1 cellular context compared by ENCODE assay signal in the genomic region with DNA sequence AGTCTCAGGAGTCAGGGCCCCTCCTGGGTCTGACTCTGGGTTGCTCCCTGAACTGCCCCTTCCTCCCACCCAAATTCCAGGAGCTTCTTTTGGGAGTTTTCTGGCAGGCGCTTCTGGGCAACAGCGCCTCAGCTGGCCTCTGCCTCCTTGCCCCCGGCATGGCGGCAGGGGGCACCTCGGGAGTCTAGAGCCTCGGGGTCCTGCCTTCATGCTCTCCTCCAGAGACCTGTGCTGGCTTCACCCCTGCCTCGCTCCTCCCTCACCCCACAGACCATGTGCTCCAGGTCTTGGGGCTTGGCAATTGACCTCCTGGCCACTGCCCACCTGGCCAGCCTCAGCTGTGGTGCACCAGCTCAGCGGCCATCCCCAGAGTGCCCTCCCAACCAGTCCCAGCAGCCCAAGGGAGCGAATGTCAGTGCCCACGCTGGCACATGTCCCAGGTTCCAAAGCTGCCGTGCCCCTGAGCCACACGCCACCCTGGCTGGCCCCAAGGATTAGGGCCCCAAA.
TF ChIP-seq lines count a peak whose summit lies in the region.

No MANE protein-coding gene starts in this region.

TF ChIP-seq in HepG2, 621 proteins besides CTCF, POLR2A, EP300 and RAD21 (continued from another document):
- TF ChIP-seq, protein P1, sequence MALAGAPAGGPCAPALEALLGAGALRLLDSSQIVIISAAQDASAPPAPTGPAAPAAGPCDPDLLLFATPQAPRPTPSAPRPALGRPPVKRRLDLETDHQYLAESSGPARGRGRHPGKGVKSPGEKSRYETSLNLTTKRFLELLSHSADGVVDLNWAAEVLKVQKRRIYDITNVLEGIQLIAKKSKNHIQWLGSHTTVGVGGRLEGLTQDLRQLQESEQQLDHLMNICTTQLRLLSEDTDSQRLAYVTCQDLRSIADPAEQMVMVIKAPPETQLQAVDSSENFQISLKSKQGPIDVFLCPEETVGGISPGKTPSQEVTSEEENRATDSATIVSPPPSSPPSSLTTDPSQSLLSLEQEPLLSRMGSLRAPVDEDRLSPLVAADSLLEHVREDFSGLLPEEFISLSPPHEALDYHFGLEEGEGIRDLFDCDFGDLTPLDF (CRISPR knock-in tag; IDR thresholded peaks at IDR 0.05) = no peak
- TF ChIP-seq SALL1 (CRISPR knock-in tag; IDR thresholded peaks at IDR 0.05) (peak; percentile 6; the same call in 1 of the 2 replicates), HNRNPLL (IDR thresholded peaks at IDR 0.05; ENCODE audit: low read depth, low read length, poor library complexity, severe bottlenecking) (peak; percentile 16), DNMT1 (CRISPR knock-in tag; IDR thresholded peaks at IDR 0.05) (no peak), GABPB1 (CRISPR knock-in tag; IDR thresholded peaks at IDR 0.05) (peak; percentile 13; the same call in 1 of the 2 replicates), FOXC1 (CRISPR knock-in tag; IDR thresholded peaks at IDR 0.05; ENCODE audit: borderline replicate concordance) (0 out of 2 replicates have a peak, but pooled peaks have one; percentile 31), RBM22 (optimal IDR thresholded peaks at IDR 0.05; ENCODE audit: low read length) (peak; percentile 10), CAMTA2 (CRISPR knock-in tag; IDR thresholded peaks at IDR 0.05; ENCODE audit: borderline replicate concordance) (no peak), AGO2 (optimal IDR thresholded peaks at IDR 0.05; ENCODE audit: low read depth, low read length) (peak; percentile 83), ZFP1 (CRISPR knock-in tag; IDR thresholded peaks at IDR 0.05) (no peak)
- TF ChIP-seq, protein P2, sequence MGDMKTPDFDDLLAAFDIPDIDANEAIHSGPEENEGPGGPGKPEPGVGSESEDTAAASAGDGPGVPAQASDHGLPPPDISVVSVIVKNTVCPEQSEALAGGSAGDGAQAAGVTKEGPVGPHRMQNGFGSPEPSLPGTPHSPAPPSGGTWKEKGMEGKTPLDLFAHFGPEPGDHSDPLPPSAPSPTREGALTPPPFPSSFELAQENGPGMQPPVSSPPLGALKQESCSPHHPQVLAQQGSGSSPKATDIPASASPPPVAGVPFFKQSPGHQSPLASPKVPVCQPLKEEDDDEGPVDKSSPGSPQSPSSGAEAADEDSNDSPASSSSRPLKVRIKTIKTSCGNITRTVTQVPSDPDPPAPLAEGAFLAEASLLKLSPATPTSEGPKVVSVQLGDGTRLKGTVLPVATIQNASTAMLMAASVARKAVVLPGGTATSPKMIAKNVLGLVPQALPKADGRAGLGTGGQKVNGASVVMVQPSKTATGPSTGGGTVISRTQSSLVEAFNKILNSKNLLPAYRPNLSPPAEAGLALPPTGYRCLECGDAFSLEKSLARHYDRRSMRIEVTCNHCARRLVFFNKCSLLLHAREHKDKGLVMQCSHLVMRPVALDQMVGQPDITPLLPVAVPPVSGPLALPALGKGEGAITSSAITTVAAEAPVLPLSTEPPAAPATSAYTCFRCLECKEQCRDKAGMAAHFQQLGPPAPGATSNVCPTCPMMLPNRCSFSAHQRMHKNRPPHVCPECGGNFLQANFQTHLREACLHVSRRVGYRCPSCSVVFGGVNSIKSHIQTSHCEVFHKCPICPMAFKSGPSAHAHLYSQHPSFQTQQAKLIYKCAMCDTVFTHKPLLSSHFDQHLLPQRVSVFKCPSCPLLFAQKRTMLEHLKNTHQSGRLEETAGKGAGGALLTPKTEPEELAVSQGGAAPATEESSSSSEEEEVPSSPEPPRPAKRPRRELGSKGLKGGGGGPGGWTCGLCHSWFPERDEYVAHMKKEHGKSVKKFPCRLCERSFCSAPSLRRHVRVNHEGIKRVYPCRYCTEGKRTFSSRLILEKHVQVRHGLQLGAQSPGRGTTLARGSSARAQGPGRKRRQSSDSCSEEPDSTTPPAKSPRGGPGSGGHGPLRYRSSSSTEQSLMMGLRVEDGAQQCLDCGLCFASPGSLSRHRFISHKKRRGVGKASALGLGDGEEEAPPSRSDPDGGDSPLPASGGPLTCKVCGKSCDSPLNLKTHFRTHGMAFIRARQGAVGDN (CRISPR knock-in tag; IDR thresholded peaks at IDR 0.05) = peak; percentile 58
- TF ChIP-seq, protein P3, sequence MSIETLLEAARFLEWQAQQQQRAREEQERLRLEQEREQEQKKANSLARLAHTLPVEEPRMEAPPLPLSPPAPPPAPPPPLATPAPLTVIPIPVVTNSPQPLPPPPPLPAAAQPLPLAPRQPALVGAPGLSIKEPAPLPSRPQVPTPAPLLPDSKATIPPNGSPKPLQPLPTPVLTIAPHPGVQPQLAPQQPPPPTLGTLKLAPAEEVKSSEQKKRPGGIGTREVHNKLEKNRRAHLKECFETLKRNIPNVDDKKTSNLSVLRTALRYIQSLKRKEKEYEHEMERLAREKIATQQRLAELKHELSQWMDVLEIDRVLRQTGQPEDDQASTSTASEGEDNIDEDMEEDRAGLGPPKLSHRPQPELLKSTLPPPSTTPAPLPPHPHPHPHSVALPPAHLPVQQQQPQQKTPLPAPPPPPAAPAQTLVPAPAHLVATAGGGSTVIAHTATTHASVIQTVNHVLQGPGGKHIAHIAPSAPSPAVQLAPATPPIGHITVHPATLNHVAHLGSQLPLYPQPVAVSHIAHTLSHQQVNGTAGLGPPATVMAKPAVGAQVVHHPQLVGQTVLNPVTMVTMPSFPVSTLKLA (IDR thresholded peaks at IDR 0.05) = no peak
